ENCODE assay signal across 21 cellular contexts in genomic region chr4:128868758-128869157, GRCh38. TPM values are rescaled to one million over a fixed set of nuclear protein-coding genes. Genes with fewer than 3 reads are reported as not detected.
DNase-seq lines count a peak whose midpoint lies in the region; ATAC-seq lines count a peak whose summit lies in the region.
"Had no signal": no experiment of that assay in that cellular context is flagged by ENCODE, and none has a peak within 500 bp of the region (broad histone marks: within the 10 kb centered on the region; RNA-seq: fewer than 3 reads in every experiment).

No MANE protein-coding gene starts in this region.

- peak overlapping the region; percentile 81 for H3K27ac Mint-ChIP-seq in activated T-helper 17 cell treated with anti-CD3 and anti-CD28 coated beads, Interleukin-2, amount 50 U/mL, for 72 hours
- peak overlapping the region in 5 of 6 donors; percentile 2 to 56 (median 38) for H3K27ac Mint-ChIP-seq in immature natural killer cell

- H3K4me3 Mint-ChIP-seq in activated T-helper 17 cell treated with anti-CD3 and anti-CD28 coated beads, Interleukin-2, amount 50 U/mL, for 72 hours = no peak overlapping the region
- no peak overlapping the region for H3K4me3 Mint-ChIP-seq in immature natural killer cell
- H3K4me3 Mint-ChIP-seq: activated CD8-positive, alpha-beta memory T cell treated with anti-CD3 and anti-CD28 coated beads, Interleukin-2, amount 10 ng/mL, durations not matched to agents 7 days and 5 days had no signal

- no peaks in the 10 kb centered on the region for H3K9me3 Mint-ChIP-seq in activated T-helper 17 cell treated with anti-CD3 and anti-CD28 coated beads, Interleukin-2, amount 50 U/mL, for 72 hours
- no peaks in the 10 kb centered on the region for H3K9me3 Mint-ChIP-seq in immature natural killer cell

- ATAC-seq in activated T-helper 17 cell treated with anti-CD3 and anti-CD28 coated beads, Interleukin-2, amount 50 U/mL, for 72 hours (replicated peaks) = no peak
- ATAC-seq: activated CD8-positive, alpha-beta memory T cell treated with anti-CD3 and anti-CD28 coated beads, Interleukin-2, amount 10 ng/mL, durations not matched to agents 7 days and 5 days; heart left ventricle; sciatic nerve; SK-N-SH treated with all-trans-retinoic acid at 6 μM for 48 hours; stimulated activated naive CD8-positive, alpha-beta T cell treated with anti-CD3 and anti-CD28 coated beads, Interleukin-15, Interleukin-2, amounts not matched to agents 100 U/mL and 50 U/mL, for 24 hours had no signal

- H3K27me3 Mint-ChIP-seq in activated T-helper 17 cell treated with anti-CD3 and anti-CD28 coated beads, Interleukin-2, amount 50 U/mL, for 72 hours = no peaks in the 10 kb centered on the region
- peaks cover 2 to 3% (median 2%) of the 10 kb centered on the region in 3 donors for H3K27me3 Mint-ChIP-seq in immature natural killer cell (ENCODE audit: low read depth in 3 of 3)
- H3K27me3 Mint-ChIP-seq: activated CD8-positive, alpha-beta memory T cell treated with anti-CD3 and anti-CD28 coated beads, Interleukin-2, amount 10 ng/mL, durations not matched to agents 7 days and 5 days had no signal

- peak; percentile 20 for DNase-seq in EH (ENCODE audit: low read depth)
- peak; percentile 53 for DNase-seq in LHCN-M2 (ENCODE audit: low read depth)
- no peak for DNase-seq in immature natural killer cell
- DNase-seq in OCI-M2 (lab: John Stamatoyannopoulos, UW; ENCODE audit: unreplicated experiment) = no peak
- no peak for DNase-seq in posterior vena cava (ENCODE audit: low spot score)
- DNase-seq in DMS 273 treated with DMSO at 0.1 percent for 48 hours (lab: John Stamatoyannopoulos, UW) = no peak
- DNase-seq in anterior cingulate cortex (lab: John Stamatoyannopoulos, UW) = no peak
- DNase-seq: activated CD4-positive, alpha-beta T cell treated with anti-CD3 and anti-CD28 coated beads for 1 hour; activated CD8-positive, alpha-beta memory T cell treated with anti-CD3 and anti-CD28 coated beads, Interleukin-2, amount 10 ng/mL, durations not matched to agents 7 days and 5 days; Caco-2; effector memory CD4-positive, alpha-beta T cell; esophagus squamous epithelium; heart left ventricle; Kasumi-1; NCI-H146; NCI-H748 treated with DMSO at 0.1 percent for 48 hours; stimulated activated naive CD8-positive, alpha-beta T cell treated with anti-CD3 and anti-CD28 coated beads, Interleukin-15, Interleukin-2, amounts not matched to agents 100 U/mL and 50 U/mL, for 24 hours; tibial artery had no signal

- peaks cover 16% of the 10 kb centered on the region for H3K4me1 Mint-ChIP-seq in activated T-helper 17 cell treated with anti-CD3 and anti-CD28 coated beads, Interleukin-2, amount 50 U/mL, for 72 hours
- peaks cover 10 to 59% of the 10 kb centered on the region in 2 donors for H3K4me1 Mint-ChIP-seq in immature natural killer cell
- H3K4me1 Mint-ChIP-seq: activated CD8-positive, alpha-beta memory T cell treated with anti-CD3 and anti-CD28 coated beads, Interleukin-2, amount 10 ng/mL, durations not matched to agents 7 days and 5 days had no signal

- intact Hi-C loops in posterior vena cava (cut with DNase I) = no loop called here

- H3K36me3 Mint-ChIP-seq in activated T-helper 17 cell treated with anti-CD3 and anti-CD28 coated beads, Interleukin-2, amount 50 U/mL, for 72 hours (ENCODE audit: low read depth) = peaks cover 93% of the 10 kb centered on the region
- H3K36me3 Mint-ChIP-seq in immature natural killer cell = peaks cover 22 to 54% (median 39%) of the 10 kb centered on the region in 3 donors

RNA-seq across cellular contexts. Expression of gene JADE1, which starts 59.3 kb away (rescaled TPM):
- 17.6 and 20.5 TPM in 2 replicates for total RNA-seq in LHCN-M2 (2014; rRNA removed)
- polyA plus RNA-seq in LHCN-M2 (2012) = 11.0 TPM
- total RNA-seq in activated T-helper 17 cell treated with anti-CD3 and anti-CD28 coated beads, Interleukin-2, amount 50 U/mL, for 72 hours = 10 to 100 TPM; 22.2 to 27.3 TPM
- polyA plus RNA-seq in immature natural killer cell = 10 to 100 TPM; 31.4 to 49.3 (median 42.0) TPM
- 10 to 100 TPM; 36.6 to 46.1 TPM for total RNA-seq in posterior vena cava

Comparison
In these comparisons a context has a peak if more than half of its experiments do, and no peak if none do; other contexts are left out.
1. DNase-seq: peak in EH (single experiment) and LHCN-M2 (single experiment); none in immature natural killer cell (0 of 3), OCI-M2 (single experiment), posterior vena cava (single experiment), DMS 273 treated with DMSO at 0.1 percent for 48 hours (single experiment) and anterior cingulate cortex (0 of 58).